8 cellular contexts compared by ENCODE assay signal in genomic region chr15:32861741-32862140, GRCh38.
DNase-seq lines count a peak whose midpoint lies in the region; ATAC-seq, FAIRE-seq and TF ChIP-seq lines count a peak whose summit lies in the region.

No MANE protein-coding gene starts in this region.

- no peaks in the 10 kb centered on the region for H3K9me2 ChIP-seq in PC-9 (ENCODE audit: insufficient read depth)

- H3K27ac ChIP-seq in PC-9: no peak overlapping the region

- H3K27me3 ChIP-seq in PC-9 (ENCODE audit: insufficient read depth, low read depth): no peaks in the 10 kb centered on the region

- H2AFZ ChIP-seq in PC-9: no peak overlapping the region

- H3K4me2 ChIP-seq in PC-9: no peak overlapping the region

- no peaks in the 10 kb centered on the region for H3K79me2 ChIP-seq in PC-9 (ENCODE audit: low read depth)

- H3K36me3 ChIP-seq in PC-9 (ENCODE audit: low read depth): 0 out of 2 replicates have a peak, but pooled peaks cover 2% of the 10 kb centered on the region

- CTCF ChIA-PET in PC-9 (lab: Charles Lee): interaction anchor here (0.7 kb wide), 1 partner anchor 11 kb away, joined by 3 read pairs; no protein-coding TSS in a partner anchor

- intact Hi-C loops in PC-9 (cut with micrococcal nuclease; ENCODE audit: unreplicated experiment): no loop called here

- no peaks in the 10 kb centered on the region for H4K20me1 ChIP-seq in PC-9 (ENCODE audit: insufficient read depth)

- H3K4me3 ChIP-seq in PC-9: no peak overlapping the region

- DNase-seq in AG08395 (ENCODE audit: low spot score) (peak; percentile 75), cerebellum (ENCODE audit: low spot score) (peak; percentile 14), midbrain (lab: John Stamatoyannopoulos, UW) (peak; percentile 47), HT-29 (ENCODE audit: low spot score) (no peak), PC-9 (no peak), HTR-8/SVneo (ENCODE audit: insufficient read length, low spot score) (no peak)

- BruUV-seq in PC-9 (replicated peaks; lab: Mats Ljungman, UMichigan): no TSS peak

- no peak for FAIRE-seq in HTR-8/SVneo (lab: Jason Lieb, UNC)

- ATAC-seq in HG02852 (IDR thresholded peaks at IDR 0.05; ENCODE audit: unreplicated experiment): peak; percentile 62
- no peak for ATAC-seq in HG03280 (IDR thresholded peaks at IDR 0.05; ENCODE audit: unreplicated experiment)

- peaks cover 2% of the 10 kb centered on the region; the same call in 1 of the 2 replicates for H3K9me3 ChIP-seq in PC-9 (ENCODE audit: insufficient read depth, low read depth)

- H3F3A ChIP-seq in PC-9 (ENCODE audit: insufficient read depth, low read depth): peaks cover 11% of the 10 kb centered on the region

- no peak for TF ChIP-seq CTCF in PC-9 (conservative IDR thresholded peaks at IDR 0.05)

- H3K4me1 ChIP-seq in PC-9 (replicated peaks; ENCODE audit: insufficient read depth): peaks cover 11% of the 10 kb centered on the region

- POLR2A ChIA-PET in PC-9 (lab: Charles Lee; ENCODE audit: unreplicated experiment): interaction anchor here (0.6 kb wide), 1 partner anchor 37 kb away, joined by 3 read pairs; no protein-coding TSS in a partner anchor

Comparison
In these comparisons a context has a peak if more than half of its experiments do, and no peak if none do; other contexts are left out.
1. DNase-seq: peak in AG08395 (single experiment), cerebellum (single experiment) and midbrain (single experiment); none in HT-29 (single experiment), PC-9 (0 of 2) and HTR-8/SVneo (single experiment).